Comparison of ENCODE assay signal across 18 cellular contexts in the genomic region with DNA sequence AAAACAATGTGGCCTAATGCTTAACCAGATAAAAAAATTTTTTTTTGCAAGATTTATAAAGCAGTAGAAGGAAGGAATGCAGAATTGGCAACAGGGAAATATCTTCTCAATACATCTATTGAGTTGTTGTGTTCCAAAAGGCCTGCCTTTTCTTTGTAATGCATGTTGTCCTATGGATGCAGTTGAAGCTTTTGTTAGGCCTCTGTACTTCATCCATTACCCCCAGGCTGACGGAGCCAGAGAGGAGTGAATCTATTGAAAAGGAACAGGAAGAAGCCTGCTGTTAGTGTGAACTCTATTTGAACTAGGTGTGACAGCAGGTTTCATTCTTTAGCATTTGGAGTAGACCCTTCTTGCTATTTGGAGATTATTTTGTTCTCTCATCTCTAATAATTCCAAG. TPM values are rescaled to one million over a fixed set of nuclear protein-coding genes. Genes with fewer than 3 reads are reported as not detected.
DNase-seq lines count a peak whose midpoint lies in the region; ATAC-seq and TF ChIP-seq lines count a peak whose summit lies in the region.
"Had no signal": no experiment of that assay in that cellular context is flagged by ENCODE, and none has a peak within 500 bp of the region (broad histone marks: within the 10 kb centered on the region; RNA-seq: fewer than 3 reads in every experiment).

No MANE protein-coding gene starts in this region.

- peaks cover 2 to 32% (median 11%) of the 10 kb centered on the region in 5 donors for H3K36me3 Mint-ChIP-seq in naive thymus-derived CD4-positive, alpha-beta T cell

- H3K4me1 Mint-ChIP-seq in naive thymus-derived CD4-positive, alpha-beta T cell: peaks cover 0 to 5% (median 0%) of the 10 kb centered on the region in 7 donors

- POLR2A ChIA-PET in naive thymus-derived CD4-positive, alpha-beta T cell (lab: Charles Lee): no interaction called here

- CTCF ChIA-PET in naive thymus-derived CD4-positive, alpha-beta T cell (lab: Charles Lee): no interaction called here

- H3K27me3 Mint-ChIP-seq in naive thymus-derived CD4-positive, alpha-beta T cell: no peaks in the 10 kb centered on the region

- no peak overlapping the region for H3K4me3 Mint-ChIP-seq in naive thymus-derived CD4-positive, alpha-beta T cell

- WGBS in HUES64: 0% methylated on average over 1 of the region's 1 CpG

- intact Hi-C loops in naive thymus-derived CD4-positive, alpha-beta T cell (cut with micrococcal nuclease): no loop called here

- no peaks in the 10 kb centered on the region for H3K27me3 ChIP-seq in HUES64 (ENCODE audit: insufficient read depth, low read length)
- no peaks in the 10 kb centered on the region for H3K27me3 ChIP-seq in naive thymus-derived CD4-positive, alpha-beta T cell (ENCODE audit: control insufficient read depth in 2 of 2, insufficient read depth in 2 of 2, low read length in 2 of 2)
- H3K27me3 ChIP-seq: esophagus muscularis mucosa, upper lobe of right lung had no signal

- in situ Hi-C loops in astrocyte of the cerebellum (cut with HindIII; ENCODE audit: low sequenced_read_pairs): no loop called here

- H3K9me3 Mint-ChIP-seq in naive thymus-derived CD4-positive, alpha-beta T cell: no peaks in the 10 kb centered on the region

- H3K27ac Mint-ChIP-seq in naive thymus-derived CD4-positive, alpha-beta T cell: no peak overlapping the region

- H3K4me1 ChIP-seq in HUES64 (ENCODE audit: insufficient read depth, low read length): peaks cover 40% of the 10 kb centered on the region
- no peaks in the 10 kb centered on the region for H3K4me1 ChIP-seq in naive thymus-derived CD4-positive, alpha-beta T cell (ENCODE audit: control insufficient read depth in 2 of 2, insufficient read depth in 2 of 2, low read length in 2 of 2)
- H3K4me1 ChIP-seq: upper lobe of right lung had no signal

- ATAC-seq in GM18907 (IDR thresholded peaks at IDR 0.05; ENCODE audit: unreplicated experiment): no peak
- ATAC-seq in naive thymus-derived CD4-positive, alpha-beta T cell: no peak
- ATAC-seq: sciatic nerve, upper lobe of right lung had no signal

- H3K27ac ChIP-seq in HUES64 (ENCODE audit: low read depth, low read length): peak overlapping the region; percentile 86
- no peak overlapping the region for H3K27ac ChIP-seq in naive thymus-derived CD4-positive, alpha-beta T cell (ENCODE audit: low read depth, low read length)
- H3K27ac ChIP-seq: coronary artery, esophagus muscularis mucosa, upper lobe of right lung, VCaP had no signal

- H3K9me3 ChIP-seq in HUES64 (ENCODE audit: insufficient read depth, low read depth, low read length): no peaks in the 10 kb centered on the region
- H3K9me3 ChIP-seq in naive thymus-derived CD4-positive, alpha-beta T cell (ENCODE audit: control insufficient read depth in 2 of 3, low read length in 3 of 3): no peaks in the 10 kb centered on the region
- H3K9me3 ChIP-seq: Caco-2, esophagus muscularis mucosa, upper lobe of right lung had no signal

- no peak overlapping the region for H3K9ac ChIP-seq in HUES64 (ENCODE audit: low read depth, low read length)

- no peak for TF ChIP-seq CTCF in astrocyte of the cerebellum (IDR thresholded peaks at IDR 0.05; ENCODE audit: low read depth, low read length, missing control alignments)

- DNase-seq in COR-L47 (lab: John Stamatoyannopoulos, UW): peak; percentile 61
- peak; percentile 1 for DNase-seq in astrocyte of the cerebellum (ENCODE audit: low read depth)
- peak; percentile 10 for DNase-seq in kidney tubule cell (ENCODE audit: low spot score)
- DNase-seq in activated T-cell treated with anti-CD3 and anti-CD28 coated beads for 4 hours: no peak
- DNase-seq in NCI-H2227 (lab: John Stamatoyannopoulos, UW; ENCODE audit: unreplicated experiment): no peak
- no peak for DNase-seq in naive thymus-derived CD4-positive, alpha-beta T cell
- DNase-seq: activated effector memory CD4-positive, alpha-beta T cell treated with Interleukin-2 at 50 U/mL for 16 hours; anterior cingulate cortex; Caco-2; NCI-H446 treated with DMSO at 0.1 percent for 48 hours; stimulated activated CD4-positive, alpha-beta T cell treated with anti-CD3 and anti-CD28 coated beads, Interleukin-4, amount 100 ng/mL, for 1 hour; upper lobe of right lung had no signal

- H3K4me3 ChIP-seq in HUES64 (ENCODE audit: low read length) (no peak overlapping the region), astrocyte of the cerebellum (ENCODE audit: low read depth, low read length) (no peak overlapping the region)
- no peak overlapping the region for H3K4me3 ChIP-seq in naive thymus-derived CD4-positive, alpha-beta T cell (ENCODE audit: low read length)
- H3K4me3 ChIP-seq: coronary artery, esophagus muscularis mucosa, upper lobe of right lung had no signal

- H3K36me3 ChIP-seq in HUES64 (ENCODE audit: insufficient read depth, low read length): peaks cover 21% of the 10 kb centered on the region
- peaks cover 0 to 5% (median 0%) of the 10 kb centered on the region in 3 experiments for H3K36me3 ChIP-seq in naive thymus-derived CD4-positive, alpha-beta T cell (ENCODE audit: control insufficient read depth in 2 of 3, insufficient read depth in 3 of 3, low read length in 3 of 3)

RNA-seq across cellular contexts. Expression of a gene that starts 56.5 kb away (rescaled TPM):
- 42.1 TPM for polyA plus RNA-seq in HUES64 (2013, experiment 1 of 2)
- 51.6 TPM for polyA plus RNA-seq in HUES64 (2013, experiment 2 of 2)
- 10 to 100 TPM in 1 of 5 experiments, 1 to 10 TPM in 4; 6.6 to 14.3 (median 9.3) TPM for total RNA-seq in naive thymus-derived CD4-positive, alpha-beta T cell
- 10 to 100 TPM; 17.8 to 19.5 TPM for polyA plus RNA-seq in naive thymus-derived CD4-positive, alpha-beta T cell

Comparison
In these comparisons a context has a peak if more than half of its experiments do, and no peak if none do; other contexts are left out.
1. DNase-seq: peak in COR-L47 (single experiment), astrocyte of the cerebellum (single experiment) and kidney tubule cell (single experiment); none in activated T-cell treated with anti-CD3 and anti-CD28 coated beads for 4 hours (single experiment), NCI-H2227 (single experiment) and naive thymus-derived CD4-positive, alpha-beta T cell (0 of 9).